8 cellular contexts compared by ENCODE assay signal in genomic region chr12:56118688-56119045, GRCh38. TPM values are rescaled to one million over a fixed set of nuclear protein-coding genes. Genes with fewer than 3 reads are reported as not detected.
DNase-seq lines count a peak whose midpoint lies in the region; ATAC-seq and TF ChIP-seq lines count a peak whose summit lies in the region.

No MANE protein-coding gene starts in this region.

- 2 to 4% (median 2%) methylated on average over 10 of the region's 10 CpGs for WGBS in ovary, 3 donors

- no peak for DNase-seq in T-helper 2 cell treated with Interferon-gamma antibody and Interleukin-4, amounts not matched to agents 5 μg/mL and 100 μg/mL, for 36 hours (ENCODE audit: low spot score)
- DNase-seq in T-helper 2 cell (no peak), MV-4-11 (lab: John Stamatoyannopoulos, UW) (peak; percentile 65), ovary (no peak), DMS53 (lab: John Stamatoyannopoulos, UW) (no peak), hippocampal formation (lab: John Stamatoyannopoulos, UW) (no peak)
- DNase-seq in effector memory CD8-positive, alpha-beta T cell = no peak
- no peak for DNase-seq in activated CD8-positive, alpha-beta memory T cell treated with anti-CD3 and anti-CD28 coated beads, Interleukin-2, amount 50 U/mL, for 48 hours

- H3K27ac Mint-ChIP-seq in T-helper 2 cell treated with Interferon-gamma antibody and Interleukin-4, amounts not matched to agents 5 μg/mL and 100 μg/mL, for 36 hours = peak overlapping the region; percentile 100
- H3K27ac Mint-ChIP-seq in effector memory CD8-positive, alpha-beta T cell = peak overlapping the region; percentile 98 to 99

- no peaks in the 10 kb centered on the region for H3K36me3 ChIP-seq in ovary

- H3K27me3 Mint-ChIP-seq in T-helper 2 cell treated with Interferon-gamma antibody and Interleukin-4, amounts not matched to agents 5 μg/mL and 100 μg/mL, for 36 hours (ENCODE audit: low read depth) = no peaks in the 10 kb centered on the region
- H3K27me3 Mint-ChIP-seq in effector memory CD8-positive, alpha-beta T cell = no peaks in the 10 kb centered on the region

- H3K27me3 ChIP-seq in ovary = no peaks in the 10 kb centered on the region

- H3K4me1 Mint-ChIP-seq in T-helper 2 cell treated with Interferon-gamma antibody and Interleukin-4, amounts not matched to agents 5 μg/mL and 100 μg/mL, for 36 hours (ENCODE audit: low read depth) = peaks cover 29% of the 10 kb centered on the region
- H3K4me1 Mint-ChIP-seq in effector memory CD8-positive, alpha-beta T cell (ENCODE audit: low read depth in 2 of 2) = peaks cover 26 to 34% of the 10 kb centered on the region in 2 donors

- H3K4me3 ChIP-seq in ovary = peak overlapping the region; percentile 76

- no peak for ATAC-seq in effector memory CD8-positive, alpha-beta T cell (replicated peaks)

- peaks cover 2% of the 10 kb centered on the region for H3K4me1 ChIP-seq in ovary (ENCODE audit: insufficient read depth)

- H3K9me3 ChIP-seq in ovary = no peaks in the 10 kb centered on the region

- no peak for TF ChIP-seq CTCF in ovary (IDR thresholded peaks at IDR 0.05)

- peak overlapping the region; percentile 99 for H3K4me3 Mint-ChIP-seq in T-helper 2 cell treated with Interferon-gamma antibody and Interleukin-4, amounts not matched to agents 5 μg/mL and 100 μg/mL, for 36 hours
- peak overlapping the region; percentile 96 to 98 for H3K4me3 Mint-ChIP-seq in effector memory CD8-positive, alpha-beta T cell

- no peak for TF ChIP-seq POLR2A in ovary (IDR thresholded peaks at IDR 0.05)

- no peak for TF ChIP-seq EP300 in ovary (IDR thresholded peaks at IDR 0.05)

- intact Hi-C loops in ovary (cut with DNase I) = loop anchor here in 2 of 4 donors (2.0 kb wide), 2 partner anchors 72 to 106 kb away; partner anchors contain the start of gene NABP2 (in 1 of the 2)

- peaks cover 36% of the 10 kb centered on the region for H3K36me3 Mint-ChIP-seq in T-helper 2 cell treated with Interferon-gamma antibody and Interleukin-4, amounts not matched to agents 5 μg/mL and 100 μg/mL, for 36 hours (ENCODE audit: low read depth)
- H3K36me3 Mint-ChIP-seq in effector memory CD8-positive, alpha-beta T cell (ENCODE audit: insufficient read depth) = peaks cover 51% of the 10 kb centered on the region

- H3K9me3 Mint-ChIP-seq in T-helper 2 cell treated with Interferon-gamma antibody and Interleukin-4, amounts not matched to agents 5 μg/mL and 100 μg/mL, for 36 hours = no peaks in the 10 kb centered on the region
- H3K9me3 Mint-ChIP-seq in effector memory CD8-positive, alpha-beta T cell = no peaks in the 10 kb centered on the region

- peak overlapping the region; percentile 84 to 91 for H3K27ac ChIP-seq in ovary

RNA-seq across cellular contexts. Expression of gene ZC3H10, which starts 0.6 kb away (rescaled TPM):
- 10 to 100 TPM in 4 of 7 donors, 1 to 10 TPM in 3; 1.8 to 14.7 (median 10.7) TPM for total RNA-seq in ovary
- polyA plus RNA-seq in ovary = 1 to 10 TPM; 4.4 to 5.2 TPM

RNA-seq across cellular contexts. Expression of gene RPL41, which starts 2.2 kb away (rescaled TPM):
- 1,000 to 10,000 TPM; 6,021 to 8,245 (median 6,510) TPM for total RNA-seq in ovary
- polyA plus RNA-seq in ovary = over 10,000 TPM; 11,306 to 11,451 TPM

RNA-seq across cellular contexts. Expression of gene ESYT1, which starts 9.4 kb away (rescaled TPM):
- 100 to 1,000 TPM in 3 of 7 donors, 10 to 100 TPM in 4; 80.3 to 139 (median 97.3) TPM for total RNA-seq in ovary
- 100 to 1,000 TPM in 1 of 2 donors, 10 to 100 TPM in 1; 62.3 to 102 TPM for polyA plus RNA-seq in ovary

RNA-seq across cellular contexts. Expression of gene PA2G4, which starts 14.3 kb away (rescaled TPM):
- 10 to 100 TPM; 65.6 to 86.2 (median 77.0) TPM for total RNA-seq in ovary
- polyA plus RNA-seq in ovary = 100 to 1,000 TPM in 1 of 2 donors, 10 to 100 TPM in 1; 86.5 to 219 TPM

RNA-seq across cellular contexts. Expression of gene MYL6B, which starts 33.7 kb away (rescaled TPM):
- total RNA-seq in ovary = 10 to 100 TPM; 65.9 to 99.2 (median 73.4) TPM
- polyA plus RNA-seq in ovary = 10 to 100 TPM; 32.8 to 77.3 TPM
